ENCODE assay signal across 28 cellular contexts in genomic region chr17:57559634-57560387, GRCh38.
DNase-seq lines count a peak whose midpoint lies in the region; ATAC-seq and TF ChIP-seq lines count a peak whose summit lies in the region.
"Had no signal": no experiment of that assay in that cellular context is flagged by ENCODE, and none has a peak within 500 bp of the region (broad histone marks: within the 10 kb centered on the region; RNA-seq: fewer than 3 reads in every experiment).

No MANE protein-coding gene starts in this region.

- POLR2A ChIA-PET in SK-N-SH (lab: Yijun Ruan, JAX) (interaction anchor here (0.6 to 2.3 kb wide), 15 partner anchors 9 to 139 kb away, joined by 3 to 14 read pairs (median 4); no protein-coding TSS in a partner anchor), WTC11 (lab: Charles Lee) (no interaction called here)

- H4K20me1 ChIP-seq in BLaER1 (no peaks in the 10 kb centered on the region), SK-N-SH (ENCODE audit: insufficient read depth) (no peaks in the 10 kb centered on the region)

- peak; percentile 76 for DNase-seq in SK-N-SH
- DNase-seq in mesenchymal stem cell: no peak
- no peak for DNase-seq in left ventricle myocardium inferior
- DNase-seq in activated CD4-positive, alpha-beta T cell treated with anti-CD3 and anti-CD28 coated beads, Interleukin-2, amount 10 ng/mL, durations not matched to agents 24 days and 14 days: no peak
- DNase-seq in WTC11 (ENCODE audit: low spot score): no peak
- no peak for DNase-seq in nucleus accumbens (lab: John Stamatoyannopoulos, UW)
- DNase-seq: ACHN; activated CD4-positive, alpha-beta T cell treated with anti-CD3 and anti-CD28 coated beads for 1 hour; activated CD8-positive, alpha-beta memory T cell treated with anti-CD3 and anti-CD28 coated beads for 24 hours; activated T-cell treated with anti-CD3 and anti-CD28 coated beads, Interleukin-2, amount 50 U/mL, for 24 hours; body of pancreas; COR-L47; effector CD8-positive, alpha-beta T cell; foreskin melanocyte; HCEC 1CT; immature natural killer cell; mesendoderm; NCI-H146; NCI-H510A treated with DMSO at 0.1 percent for 48 hours; pancreas; RPMI8226; stimulated activated CD4-positive, alpha-beta T cell treated with anti-CD3 and anti-CD28 coated beads, Interleukin-4, amount 100 ng/mL, for 1 hour; testis had no signal

- CTCF ChIA-PET in SK-N-SH (lab: Yijun Ruan, JAX) (interaction anchor here (0.7 to 2.5 kb wide), 18 partner anchors 7 to 224 kb away, joined by 3 to 14 read pairs (median 4); no protein-coding TSS in a partner anchor), WTC11 (lab: Charles Lee) (interaction anchor here (0.9 kb wide), 1 partner anchor 38 kb away, joined by 3 read pairs; no protein-coding TSS in a partner anchor)

- peak overlapping the region; percentile 43; the same call in 1 of the 2 replicates for H3K4me3 ChIP-seq in BLaER1
- no peak overlapping the region for H3K4me3 ChIP-seq in SK-N-SH (ENCODE audit: low read depth in 2 of 2, low read length in 1 of 2)
- no peak overlapping the region for H3K4me3 ChIP-seq in mesenchymal stem cell (ENCODE audit: insufficient read depth in 1 of 2, low read depth in 1 of 2, low read length in 2 of 2)
- H3K4me3 ChIP-seq in left ventricle myocardium inferior: no peak overlapping the region
- H3K4me3 ChIP-seq: body of pancreas, pancreas, right atrium auricular region, testis, vagina had no signal

- H2AFZ ChIP-seq in SK-N-SH (ENCODE audit: low read depth) (no peak overlapping the region), mesenchymal stem cell (ENCODE audit: low read depth, low read length) (no peak overlapping the region)

- H3K36me3 Mint-ChIP-seq in activated CD4-positive, alpha-beta T cell treated with anti-CD3 and anti-CD28 coated beads, Interleukin-2, amount 10 ng/mL, durations not matched to agents 24 days and 14 days (ENCODE audit: low read depth): peaks cover 4% of the 10 kb centered on the region
- no peaks in the 10 kb centered on the region for H3K36me3 Mint-ChIP-seq in WTC11
- H3K36me3 Mint-ChIP-seq: stimulated activated memory B cell treated with anti-CD40 and anti-IgM and Interleukin-4, amounts not matched to agents 10 μg/mL and 1 μg/mL and 100 μg/mL, for 72 hours had no signal

- no peaks in the 10 kb centered on the region for H3K9me2 ChIP-seq in SK-N-SH

- no peak overlapping the region for H3K23ac ChIP-seq in mesenchymal stem cell (ENCODE audit: low read length in 2 of 2)

- TF ChIP-seq EP300 in SK-N-SH (IDR thresholded peaks at IDR 0.05; ENCODE audit: borderline replicate concordance in 1 of 2, low read depth in 1 of 2, low read length in 1 of 2): peak in 1 of 2 experiments; percentile 84; a peak in 2 of 4 replicates

- no peaks in the 10 kb centered on the region for H3K27me3 Mint-ChIP-seq in activated CD4-positive, alpha-beta T cell treated with anti-CD3 and anti-CD28 coated beads, Interleukin-2, amount 10 ng/mL, durations not matched to agents 24 days and 14 days
- no peaks in the 10 kb centered on the region for H3K27me3 Mint-ChIP-seq in WTC11 (ENCODE audit: low read depth)
- H3K27me3 Mint-ChIP-seq: activated T-cell treated with anti-CD3 and anti-CD28 coated beads, Interleukin-2, amount 50 U/mL, for 24 hours; stimulated activated memory B cell treated with anti-CD40 and anti-IgM and Interleukin-4, amounts not matched to agents 10 μg/mL and 1 μg/mL and 100 μg/mL, for 72 hours had no signal

- peaks cover 93% of the 10 kb centered on the region for H3K4me1 ChIP-seq in BLaER1
- H3K4me1 ChIP-seq in SK-N-SH (ENCODE audit: control insufficient read depth in 1 of 2, insufficient read depth in 2 of 2, low read depth in 1 of 2, low read length in 1 of 2): peaks cover 10 to 94% of the 10 kb centered on the region in 2 experiments; a peak in 3 of 4 replicates
- H3K4me1 ChIP-seq in mesenchymal stem cell (ENCODE audit: control insufficient read depth, insufficient read depth, low read depth, low read length): peaks cover 22% of the 10 kb centered on the region
- peaks cover 25% of the 10 kb centered on the region for H3K4me1 ChIP-seq in left ventricle myocardium inferior
- H3K4me1 ChIP-seq: body of pancreas, pancreas had no signal

- no peak overlapping the region for H3K14ac ChIP-seq in mesenchymal stem cell (ENCODE audit: low read length in 2 of 2)

- H3K27ac ChIP-seq in BLaER1: peak overlapping the region; percentile 97
- H3K27ac ChIP-seq in KOPT-K1 (ENCODE audit: low read depth, low read length, poor library complexity, severe bottlenecking): peak overlapping the region; percentile 99
- H3K27ac ChIP-seq in SK-N-SH (ENCODE audit: low read depth in 2 of 2, low read length in 1 of 2): peak overlapping the region in 1 of 2 experiments; percentile 99; a peak in 2 of 4 replicates
- no peak overlapping the region for H3K27ac ChIP-seq in mesenchymal stem cell (ENCODE audit: low read length, poor library complexity, severe bottlenecking)
- no peak overlapping the region for H3K27ac ChIP-seq in left ventricle myocardium inferior (replicated peaks)
- H3K27ac ChIP-seq: body of pancreas, pancreas, right atrium auricular region, testis, vagina had no signal

- peak overlapping the region in 1 of 2 experiments; percentile 15 for H3K4ac ChIP-seq in mesenchymal stem cell (ENCODE audit: low read depth in 1 of 2, low read length in 2 of 2)

- peak overlapping the region; percentile 19 for H4K8ac ChIP-seq in mesenchymal stem cell (ENCODE audit: low read length)

- no peaks in the 10 kb centered on the region for H3F3A ChIP-seq in SK-N-SH (replicated peaks; ENCODE audit: insufficient read depth)

- H3K9ac ChIP-seq in BLaER1 (peak overlapping the region; percentile 90), SK-N-SH (no peak overlapping the region), mesenchymal stem cell (ENCODE audit: low read length) (no peak overlapping the region)

- H3K9me3 ChIP-seq in BLaER1 (no peaks in the 10 kb centered on the region), KOPT-K1 (ENCODE audit: insufficient read depth, low read length, poor library complexity, severe bottlenecking) (no peaks in the 10 kb centered on the region), SK-N-SH (no peaks in the 10 kb centered on the region), mesenchymal stem cell (ENCODE audit: control insufficient read depth, low read length) (no peaks in the 10 kb centered on the region), left ventricle myocardium inferior (replicated peaks) (no peaks in the 10 kb centered on the region)
- H3K9me3 ChIP-seq: body of pancreas, pancreas, right atrium auricular region, testis, vagina had no signal

- H3K18ac ChIP-seq in mesenchymal stem cell (ENCODE audit: low read depth in 1 of 2, low read length in 2 of 2): peak overlapping the region in 1 of 2 experiments; percentile 5

- no peak for ATAC-seq in WTC11
- ATAC-seq: body of pancreas; pancreas; stimulated activated memory B cell treated with anti-CD40 and anti-IgM and Interleukin-4, amounts not matched to agents 10 μg/mL and 1 μg/mL and 100 μg/mL, for 72 hours had no signal

- no peak overlapping the region for H2BK12ac ChIP-seq in mesenchymal stem cell (ENCODE audit: low read length in 2 of 2)

- no peak overlapping the region for H4K91ac ChIP-seq in mesenchymal stem cell (ENCODE audit: low read length)

- intact Hi-C loops in left ventricle myocardium inferior (cut with micrococcal nuclease): no loop called here
- intact Hi-C loops in activated CD4-positive, alpha-beta T cell treated with anti-CD3 and anti-CD28 coated beads, Interleukin-2, amount 10 ng/mL, durations not matched to agents 24 days and 14 days (cut with micrococcal nuclease): no loop called here

- no peak overlapping the region for H3K27ac Mint-ChIP-seq in activated CD4-positive, alpha-beta T cell treated with anti-CD3 and anti-CD28 coated beads, Interleukin-2, amount 10 ng/mL, durations not matched to agents 24 days and 14 days
- H3K27ac Mint-ChIP-seq in WTC11: no peak overlapping the region

- no peak overlapping the region for H2BK15ac ChIP-seq in mesenchymal stem cell (ENCODE audit: low read depth, poor library complexity, severe bottlenecking)

- no peak overlapping the region for H2AK5ac ChIP-seq in mesenchymal stem cell (ENCODE audit: low read length, severe bottlenecking)

- TF ChIP-seq RAD21 in SK-N-SH (IDR thresholded peaks at IDR 0.05; ENCODE audit: low read length): peak; percentile 28; the same call in 1 of the 2 replicates

- H3K9me3 Mint-ChIP-seq in activated CD4-positive, alpha-beta T cell treated with anti-CD3 and anti-CD28 coated beads, Interleukin-2, amount 10 ng/mL, durations not matched to agents 24 days and 14 days: no peaks in the 10 kb centered on the region
- H3K9me3 Mint-ChIP-seq in WTC11: no peaks in the 10 kb centered on the region
- H3K9me3 Mint-ChIP-seq: activated T-cell treated with anti-CD3 and anti-CD28 coated beads, Interleukin-2, amount 50 U/mL, for 24 hours; immature natural killer cell; stimulated activated memory B cell treated with anti-CD40 and anti-IgM and Interleukin-4, amounts not matched to agents 10 μg/mL and 1 μg/mL and 100 μg/mL, for 72 hours had no signal

- TF ChIP-seq CTCF in SK-N-SH (IDR thresholded peaks at IDR 0.05) (no peak), left ventricle myocardium inferior (IDR thresholded peaks at IDR 0.05; ENCODE audit: borderline replicate concordance) (no peak), WTC11 (IDR thresholded peaks at IDR 0.05) (no peak)

- no peaks in the 10 kb centered on the region for H3K27me3 ChIP-seq in BLaER1
- no peaks in the 10 kb centered on the region for H3K27me3 ChIP-seq in SK-N-SH (ENCODE audit: insufficient read depth)
- peaks cover 0 to 52% of the 10 kb centered on the region in 2 experiments for H3K27me3 ChIP-seq in mesenchymal stem cell (ENCODE audit: control insufficient read depth in 1 of 2, insufficient read depth in 1 of 2, low read length in 2 of 2)
- no peaks in the 10 kb centered on the region for H3K27me3 ChIP-seq in left ventricle myocardium inferior (ENCODE audit: low read depth)
- H3K27me3 ChIP-seq: body of pancreas, pancreas, right atrium auricular region, testis, vagina had no signal

- no peak overlapping the region for H3K4me3 Mint-ChIP-seq in activated CD4-positive, alpha-beta T cell treated with anti-CD3 and anti-CD28 coated beads, Interleukin-2, amount 10 ng/mL, durations not matched to agents 24 days and 14 days
- no peak overlapping the region for H3K4me3 Mint-ChIP-seq in WTC11
- H3K4me3 Mint-ChIP-seq: activated T-cell treated with anti-CD3 and anti-CD28 coated beads, Interleukin-2, amount 50 U/mL, for 24 hours; stimulated activated memory B cell treated with anti-CD40 and anti-IgM and Interleukin-4, amounts not matched to agents 10 μg/mL and 1 μg/mL and 100 μg/mL, for 72 hours had no signal

- H3K79me2 ChIP-seq in SK-N-SH (ENCODE audit: insufficient read depth): no peaks in the 10 kb centered on the region

- H3K4me1 Mint-ChIP-seq in activated CD4-positive, alpha-beta T cell treated with anti-CD3 and anti-CD28 coated beads, Interleukin-2, amount 10 ng/mL, durations not matched to agents 24 days and 14 days: peaks cover 9% of the 10 kb centered on the region
- H3K4me1 Mint-ChIP-seq in WTC11: peaks cover 32% of the 10 kb centered on the region

- no peak overlapping the region for H2BK5ac ChIP-seq in mesenchymal stem cell (ENCODE audit: low read depth, low read length, poor library complexity, severe bottlenecking)

- WGBS in SK-N-SH (ENCODE audit: low lambda C conversion rate): 74% methylated on average over 17 of the region's 17 CpGs
- 96% methylated on average over 13 of the region's 17 CpGs for WGBS in mesenchymal stem cell

- H3K79me1 ChIP-seq in mesenchymal stem cell (replicated peaks; ENCODE audit: low read length, poor library complexity, severe bottlenecking): peaks cover 29% of the 10 kb centered on the region

- H3K4me2 ChIP-seq in BLaER1 (peak overlapping the region; percentile 97), SK-N-SH (no peak overlapping the region), mesenchymal stem cell (ENCODE audit: low read length, poor library complexity, severe bottlenecking) (no peak overlapping the region)

- no peak overlapping the region for H2BK120ac ChIP-seq in mesenchymal stem cell (ENCODE audit: low read depth, low read length)

- H3K36me3 ChIP-seq in BLaER1: peaks cover 63% of the 10 kb centered on the region
- peaks cover 100% of the 10 kb centered on the region for H3K36me3 ChIP-seq in KOPT-K1 (ENCODE audit: insufficient read depth, low read length)
- no peaks in the 10 kb centered on the region for H3K36me3 ChIP-seq in SK-N-SH (replicated peaks in 1 of 2; ENCODE audit: control insufficient read depth in 1 of 2, insufficient read depth in 2 of 2, low read length in 1 of 2)
- peaks cover 0 to 17% of the 10 kb centered on the region in 2 experiments for H3K36me3 ChIP-seq in mesenchymal stem cell (ENCODE audit: control insufficient read depth in 1 of 2, insufficient read depth in 2 of 2, low read depth in 1 of 2, low read length in 2 of 2)
- H3K36me3 ChIP-seq in left ventricle myocardium inferior: no peaks in the 10 kb centered on the region
- H3K36me3 ChIP-seq: pancreas, right atrium auricular region, vagina had no signal

Comparison
In these comparisons a context has a peak if more than half of its experiments do, and no peak if none do; other contexts are left out.
1. H3K27ac ChIP-seq: peak in BLaER1 (single experiment) and KOPT-K1 (single experiment); none in mesenchymal stem cell (single experiment) and left ventricle myocardium inferior (single experiment).